Comparison of ENCODE assay signal across 18 cellular contexts in genomic region chr5:97037819-97038218, GRCh38.
DNase-seq lines count a peak whose midpoint lies in the region; ATAC-seq and TF ChIP-seq lines count a peak whose summit lies in the region.
"Had no signal": no experiment of that assay in that cellular context is flagged by ENCODE, and none has a peak within 500 bp of the region (broad histone marks: within the 10 kb centered on the region; RNA-seq: fewer than 3 reads in every experiment).

No MANE protein-coding gene starts in this region.

- H3K36me3 ChIP-seq in left lung (peaks cover 0 to 11% of the 10 kb centered on the region in 2 donors), upper lobe of right lung (no peaks in the 10 kb centered on the region)
- H3K36me3 ChIP-seq: MG63 had no signal

- DNase-seq in activated CD4-positive, CD25-positive, alpha-beta regulatory T cell (lab: John Stamatoyannopoulos, UW) = no peak
- no peak for DNase-seq in activated naive CD8-positive, alpha-beta T cell treated with anti-CD3 and anti-CD28 coated beads, Interleukin-2, amount 50 U/mL, for 24 hours
- DNase-seq in activated naive CD8-positive, alpha-beta T cell treated with anti-CD3 and anti-CD28 coated beads for 36 hours = no peak
- DNase-seq in left lung (no peak), upper lobe of right lung (no peak), COLO829 (ENCODE audit: low spot score) (no peak)
- no peak for DNase-seq in activated effector memory CD4-positive, alpha-beta T cell treated with Interleukin-2 at 50 U/mL for 16 hours
- DNase-seq: CD4-positive, alpha-beta memory T cell; DMS79; Kasumi-1; MG63; NCI-H1048; NCI-H1436 treated with DMSO at 0.1 percent for 48 hours; NCI-H2029 treated with DMSO at 0.1 percent for 48 hours; NCI-H524; SJCRH30 had no signal

- no peaks in the 10 kb centered on the region for H3K27me3 ChIP-seq in left lung
- H3K27me3 ChIP-seq in upper lobe of right lung = no peaks in the 10 kb centered on the region
- H3K27me3 ChIP-seq: BLaER1, MG63, SJCRH30 had no signal

- no peak overlapping the region for H3K4me3 Mint-ChIP-seq in activated naive CD8-positive, alpha-beta T cell treated with anti-CD3 and anti-CD28 coated beads, Interleukin-2, amount 50 U/mL, for 24 hours
- H3K4me3 Mint-ChIP-seq in activated naive CD8-positive, alpha-beta T cell treated with anti-CD3 and anti-CD28 coated beads for 36 hours = no peak overlapping the region
- H3K4me3 Mint-ChIP-seq: CD4-positive, alpha-beta memory T cell had no signal

- H3K4me1 ChIP-seq in left lung (no peaks in the 10 kb centered on the region), upper lobe of right lung (no peaks in the 10 kb centered on the region)
- H3K4me1 ChIP-seq: BLaER1, SJCRH30 had no signal

- intact Hi-C loops in left lung (cut with DNase I) = no loop called here
- intact Hi-C loops in upper lobe of right lung (cut with DNase I) = no loop called here

- no peak for TF ChIP-seq CTCF in left lung (IDR thresholded peaks at IDR 0.05)
- no peak for TF ChIP-seq CTCF in upper lobe of right lung (IDR thresholded peaks at IDR 0.05)

- H3K9me3 Mint-ChIP-seq in activated naive CD8-positive, alpha-beta T cell treated with anti-CD3 and anti-CD28 coated beads, Interleukin-2, amount 50 U/mL, for 24 hours = no peaks in the 10 kb centered on the region
- H3K9me3 Mint-ChIP-seq in activated naive CD8-positive, alpha-beta T cell treated with anti-CD3 and anti-CD28 coated beads for 36 hours = no peaks in the 10 kb centered on the region
- H3K9me3 Mint-ChIP-seq: CD4-positive, alpha-beta memory T cell had no signal

- ATAC-seq in activated CD4-positive, CD25-positive, alpha-beta regulatory T cell treated with anti-CD3 and anti-CD28 coated beads, Interleukin-2, amount 50 U/mL, for 24 hours = peak; percentile 35 to 78
- peak; percentile 87 for ATAC-seq in activated naive CD8-positive, alpha-beta T cell treated with anti-CD3 and anti-CD28 coated beads, Interleukin-2, amount 50 U/mL, for 24 hours
- ATAC-seq in left lung (peak; percentile 63), upper lobe of right lung (peak; percentile 49)

- peaks cover 8% of the 10 kb centered on the region for H3K36me3 Mint-ChIP-seq in activated naive CD8-positive, alpha-beta T cell treated with anti-CD3 and anti-CD28 coated beads, Interleukin-2, amount 50 U/mL, for 24 hours (ENCODE audit: low read depth)
- no peaks in the 10 kb centered on the region for H3K36me3 Mint-ChIP-seq in activated naive CD8-positive, alpha-beta T cell treated with anti-CD3 and anti-CD28 coated beads for 36 hours

- H3K4me1 Mint-ChIP-seq in activated naive CD8-positive, alpha-beta T cell treated with anti-CD3 and anti-CD28 coated beads, Interleukin-2, amount 50 U/mL, for 24 hours = peaks cover 5% of the 10 kb centered on the region
- H3K4me1 Mint-ChIP-seq in activated naive CD8-positive, alpha-beta T cell treated with anti-CD3 and anti-CD28 coated beads for 36 hours = peaks cover 12% of the 10 kb centered on the region

- no peak overlapping the region for H3K27ac ChIP-seq in left lung
- no peak overlapping the region for H3K27ac ChIP-seq in upper lobe of right lung
- H3K27ac ChIP-seq: BLaER1, SJCRH30 had no signal

- H3K4me3 ChIP-seq in left lung (no peak overlapping the region), upper lobe of right lung (no peak overlapping the region)
- H3K4me3 ChIP-seq: BLaER1, MG63, SJCRH30 had no signal

- H3K27me3 Mint-ChIP-seq in activated naive CD8-positive, alpha-beta T cell treated with anti-CD3 and anti-CD28 coated beads, Interleukin-2, amount 50 U/mL, for 24 hours = no peaks in the 10 kb centered on the region
- H3K27me3 Mint-ChIP-seq in activated naive CD8-positive, alpha-beta T cell treated with anti-CD3 and anti-CD28 coated beads for 36 hours = no peaks in the 10 kb centered on the region
- H3K27me3 Mint-ChIP-seq: CD4-positive, alpha-beta memory T cell had no signal

- no peaks in the 10 kb centered on the region for H3K9me3 ChIP-seq in left lung
- H3K9me3 ChIP-seq in upper lobe of right lung = no peaks in the 10 kb centered on the region
- H3K9me3 ChIP-seq: BLaER1, MG63, SJCRH30 had no signal

- H3K27ac Mint-ChIP-seq in activated naive CD8-positive, alpha-beta T cell treated with anti-CD3 and anti-CD28 coated beads, Interleukin-2, amount 50 U/mL, for 24 hours = no peak overlapping the region
- no peak overlapping the region for H3K27ac Mint-ChIP-seq in activated naive CD8-positive, alpha-beta T cell treated with anti-CD3 and anti-CD28 coated beads for 36 hours
- H3K27ac Mint-ChIP-seq: CD4-positive, alpha-beta memory T cell had no signal
